Comparison of ENCODE assay signal across 10 cellular contexts in genomic region chr4:85725727-85726170, GRCh38.
A peak's percentile ranks its signal among the peaks of the same experiment; 100 is the strongest.
DNase-seq lines count a peak whose midpoint lies in the region; ATAC-seq and TF ChIP-seq lines count a peak whose summit lies in the region.
"Had no signal": no experiment of that assay in that cellular context is flagged by ENCODE, and none has a peak within 500 bp of the region (broad histone marks: within the 10 kb centered on the region; RNA-seq: fewer than 3 reads in every experiment).

No MANE protein-coding gene starts in this region.

- intact Hi-C loops in colonic mucosa (cut with DNase I) (no loop called here), psoas muscle (cut with DNase I) (no loop called here)

- H3K27me3 ChIP-seq in BLaER1 (no peaks in the 10 kb centered on the region), colonic mucosa (no peaks in the 10 kb centered on the region), psoas muscle (ENCODE audit: insufficient read depth in 3 of 3, low read length in 2 of 3) (no peaks in the 10 kb centered on the region)

- ATAC-seq in GM21390 (IDR thresholded peaks at IDR 0.05; ENCODE audit: unreplicated experiment) (peak; percentile 81), HG03575 (IDR thresholded peaks at IDR 0.05; ENCODE audit: extremely low read depth, insufficient number of reproducible peaks, low FRiP score, unreplicated experiment) (peak; percentile 72), psoas muscle (peak; percentile 11 to 65 (median 64))

- no peak for DNase-seq in colonic mucosa
- peak; percentile 44 to 59 for DNase-seq in psoas muscle
- DNase-seq in NCI-H1694 treated with DMSO at 0.1 percent for 48 hours (lab: John Stamatoyannopoulos, UW) = no peak
- DNase-seq in activated CD4-positive, alpha-beta T cell treated with anti-CD3 and anti-CD28 coated beads, Interleukin-2, amount 50 U/mL, for 48 hours = no peak
- DNase-seq in activated effector memory CD4-positive, alpha-beta T cell treated with Interleukin-2 at 50 U/mL for 16 hours = no peak

- H3K27ac ChIP-seq in BLaER1 = peak overlapping the region; percentile 59
- H3K27ac ChIP-seq in colonic mucosa = peak overlapping the region; percentile 24
- H3K27ac ChIP-seq in psoas muscle = peak overlapping the region; percentile 48
- H3K27ac ChIP-seq: C4-2B, parathyroid adenoma had no signal

- no peaks in the 10 kb centered on the region for H4K20me1 ChIP-seq in BLaER1

- 35 to 49% (median 44%) methylated on average over 2 of the region's 2 CpGs for whole genome bisulfite sequencing in psoas muscle, 3 donors

- H3K4me1 ChIP-seq in BLaER1 (peaks cover 16% of the 10 kb centered on the region), colonic mucosa (no peaks in the 10 kb centered on the region), psoas muscle (peaks cover 2% of the 10 kb centered on the region)
- H3K4me1 ChIP-seq: parathyroid adenoma had no signal

- H3K4me2 ChIP-seq in BLaER1 = peak overlapping the region; percentile 44

- H3K9ac ChIP-seq in BLaER1 (no peak overlapping the region), colonic mucosa (ENCODE audit: low read depth in 2 of 2, low read length in 2 of 2) (no peak overlapping the region)
- H3K9ac ChIP-seq: parathyroid adenoma had no signal

- no peaks in the 10 kb centered on the region for H3K36me3 ChIP-seq in BLaER1
- H3K36me3 ChIP-seq in colonic mucosa = no peaks in the 10 kb centered on the region
- H3K36me3 ChIP-seq in psoas muscle (ENCODE audit: insufficient read depth in 1 of 2, low read depth in 1 of 2) = no peaks in the 10 kb centered on the region

- H3K9me3 ChIP-seq in BLaER1 (no peaks in the 10 kb centered on the region), colonic mucosa (no peaks in the 10 kb centered on the region), psoas muscle (no peaks in the 10 kb centered on the region)

- TF ChIP-seq CTCF in colonic mucosa (IDR thresholded peaks at IDR 0.05) (no peak), psoas muscle (IDR thresholded peaks at IDR 0.05) (no peak)

- no peak overlapping the region for H3K4me3 ChIP-seq in BLaER1
- H3K4me3 ChIP-seq in colonic mucosa = no peak overlapping the region
- no peak overlapping the region for H3K4me3 ChIP-seq in psoas muscle

Comparison
In these comparisons a context has a peak if more than half of its experiments do, and no peak if none do; other contexts are left out.
1. DNase-seq: peak in psoas muscle (2 of 2); none in colonic mucosa (single experiment), NCI-H1694 treated with DMSO at 0.1 percent for 48 hours (single experiment), activated CD4-positive, alpha-beta T cell treated with anti-CD3 and anti-CD28 coated beads, Interleukin-2, amount 50 U/mL, for 48 hours (0 of 2) and activated effector memory CD4-positive, alpha-beta T cell treated with Interleukin-2 at 50 U/mL for 16 hours (single experiment).
2. Peak in every context shown above with its lines, with median percentiles within 50 percentile points of each other: H3K27ac ChIP-seq and ATAC-seq.